ENCODE assay signal across 19 cellular contexts in genomic region chr4:48767530-48767929, GRCh38. TPM values are rescaled to one million over a fixed set of nuclear protein-coding genes. Genes with fewer than 3 reads are reported as not detected.
A peak's percentile ranks its signal among the peaks of the same experiment; 100 is the strongest.
DNase-seq lines count a peak whose midpoint lies in the region; ATAC-seq and TF ChIP-seq lines count a peak whose summit lies in the region.
"Had no signal": no experiment of that assay in that cellular context is flagged by ENCODE, and none has a peak within 500 bp of the region (broad histone marks: within the 10 kb centered on the region; RNA-seq: fewer than 3 reads in every experiment).

No MANE protein-coding gene starts in this region.

- H3K4me1 Mint-ChIP-seq in activated T-cell treated with anti-CD3 and anti-CD28 coated beads, Interleukin-2, amount 50 U/mL, for 72 hours (ENCODE audit: low read depth): peaks cover 58% of the 10 kb centered on the region
- peaks cover 26% of the 10 kb centered on the region for H3K4me1 Mint-ChIP-seq in endothelial cell (ENCODE audit: unreplicated experiment)

- no peaks in the 10 kb centered on the region for H3K27me3 ChIP-seq in right cardiac atrium (ENCODE audit: control insufficient read depth, insufficient read depth)
- H3K27me3 ChIP-seq: BLaER1 treated with 17β-estradiol and CSF1 and Interleukin-3, amounts not matched to agents 10 nM and 100 nM had no signal

- no peak for DNase-seq in activated T-cell treated with anti-CD3 and anti-CD28 coated beads, Interleukin-2, amount 50 U/mL, for 72 hours
- no peak for DNase-seq in activated T-cell treated with anti-CD3 and anti-CD28 coated beads for 4 hours
- no peak for DNase-seq in endothelial cell (ENCODE audit: low spot score)
- DNase-seq in stimulated activated naive CD8-positive, alpha-beta T cell treated with anti-CD3 and anti-CD28 coated beads, Interleukin-15, Interleukin-2, amounts not matched to agents 100 U/mL and 50 U/mL, for 24 hours: no peak
- DNase-seq in coronary artery (ENCODE audit: low spot score): no peak
- DNase-seq in right cardiac atrium: no peak
- no peak for DNase-seq in middle frontal gyrus (ENCODE audit: extremely low spot score, low spot score)
- DNase-seq: DMS79 treated with DMSO at 0.1 percent for 48 hours; H7; HFFc6; KBM-7; NCI-H1105; NCI-H2081; NCI-H2171 treated with DMSO at 0.1 percent for 48 hours; NCI-H446 treated with DMSO at 0.1 percent for 48 hours; NK-92 treated with Interleukin-12 subunit alpha and Interleukin-12 subunit beta, amount 100 ng/mL, for 24 hours; SHP77 had no signal

- TF ChIP-seq CTCF in endothelial cell (IDR thresholded peaks at IDR 0.05; ENCODE audit: unreplicated experiment) (no peak), coronary artery (IDR thresholded peaks at IDR 0.05) (no peak)

- peak; percentile 23 to 31 for ATAC-seq in activated T-cell treated with anti-CD3 and anti-CD28 coated beads, Interleukin-2, amount 50 U/mL, for 72 hours (replicated peaks in 1 of 2)
- ATAC-seq in HG02610 (IDR thresholded peaks at IDR 0.05; ENCODE audit: unreplicated experiment) (peak; percentile 43), right cardiac atrium (no peak)
- ATAC-seq in stimulated activated naive CD8-positive, alpha-beta T cell treated with anti-CD3 and anti-CD28 coated beads, Interleukin-15, Interleukin-2, amounts not matched to agents 100 U/mL and 50 U/mL, for 24 hours: peak; percentile 73

- H3K4me3 ChIP-seq in coronary artery (no peak overlapping the region), right cardiac atrium (ENCODE audit: low read length) (no peak overlapping the region)

- no peaks in the 10 kb centered on the region for H3K9me3 ChIP-seq in right cardiac atrium (ENCODE audit: control insufficient read depth, low read length)

- H3K27me3 Mint-ChIP-seq in activated T-cell treated with anti-CD3 and anti-CD28 coated beads, Interleukin-2, amount 50 U/mL, for 72 hours (ENCODE audit: low read depth): no peaks in the 10 kb centered on the region
- peaks cover 2% of the 10 kb centered on the region for H3K27me3 Mint-ChIP-seq in endothelial cell (ENCODE audit: unreplicated experiment)

- H3K4me3 Mint-ChIP-seq in activated T-cell treated with anti-CD3 and anti-CD28 coated beads, Interleukin-2, amount 50 U/mL, for 72 hours: peak overlapping the region in 1 of 2 donors; percentile 60
- H3K4me3 Mint-ChIP-seq in endothelial cell (ENCODE audit: unreplicated experiment): peak overlapping the region; percentile 19
- H3K4me3 Mint-ChIP-seq: HFFc6 had no signal

- peaks cover 0 to 3% of the 10 kb centered on the region in 2 donors for H3K9me3 Mint-ChIP-seq in activated T-cell treated with anti-CD3 and anti-CD28 coated beads, Interleukin-2, amount 50 U/mL, for 72 hours
- H3K9me3 Mint-ChIP-seq in endothelial cell (ENCODE audit: unreplicated experiment): no peaks in the 10 kb centered on the region
- H3K9me3 Mint-ChIP-seq: HFFc6 had no signal

- intact Hi-C loops in right cardiac atrium (cut with DNase I): no loop called here

- peaks cover 6% of the 10 kb centered on the region for H3K4me1 ChIP-seq in right cardiac atrium (ENCODE audit: control insufficient read depth, insufficient read depth, low read length)

- peak overlapping the region; percentile 12 for H3K27ac Mint-ChIP-seq in activated T-cell treated with anti-CD3 and anti-CD28 coated beads, Interleukin-2, amount 50 U/mL, for 72 hours
- no peak overlapping the region for H3K27ac Mint-ChIP-seq in endothelial cell (ENCODE audit: unreplicated experiment)
- H3K27ac Mint-ChIP-seq: HFFc6 had no signal

- 93% methylated on average over 5 of the region's 5 CpGs for WGBS in right cardiac atrium

- no peak overlapping the region for H3K27ac ChIP-seq in coronary artery
- no peak overlapping the region for H3K27ac ChIP-seq in right cardiac atrium (ENCODE audit: low read length)
- H3K27ac ChIP-seq: BLaER1 treated with 17β-estradiol and CSF1 and Interleukin-3, amounts not matched to agents 10 nM and 100 nM had no signal

- H3K36me3 Mint-ChIP-seq in activated T-cell treated with anti-CD3 and anti-CD28 coated beads, Interleukin-2, amount 50 U/mL, for 72 hours (ENCODE audit: insufficient read depth in 2 of 2): peaks cover 5 to 6% of the 10 kb centered on the region in 2 donors
- peaks cover 13% of the 10 kb centered on the region for H3K36me3 Mint-ChIP-seq in endothelial cell (ENCODE audit: low read depth, unreplicated experiment)

RNA-seq across cellular contexts. Expression of gene FRYL, which starts 12.5 kb away (rescaled TPM):
- total RNA-seq in activated T-cell treated with anti-CD3 and anti-CD28 coated beads, Interleukin-2, amount 50 U/mL, for 72 hours: 10 to 100 TPM; 71.7 TPM
- total RNA-seq in endothelial cell (ENCODE audit: unreplicated experiment) (93.3 TPM), right cardiac atrium (10 to 100 TPM; 40.3 to 50.7 (median 43.9) TPM)
- 13.5 TPM for polyA plus RNA-seq in right cardiac atrium

Comparison
In these comparisons a context has a peak if more than half of its experiments do, and no peak if none do; other contexts are left out.
1. ATAC-seq: peak in activated T-cell treated with anti-CD3 and anti-CD28 coated beads, Interleukin-2, amount 50 U/mL, for 72 hours (2 of 2), HG02610 (single experiment) and stimulated activated naive CD8-positive, alpha-beta T cell treated with anti-CD3 and anti-CD28 coated beads, Interleukin-15, Interleukin-2, amounts not matched to agents 100 U/mL and 50 U/mL, for 24 hours (single experiment); none in right cardiac atrium (0 of 2).